9 cellular contexts compared by ENCODE assay signal in the genomic region with DNA sequence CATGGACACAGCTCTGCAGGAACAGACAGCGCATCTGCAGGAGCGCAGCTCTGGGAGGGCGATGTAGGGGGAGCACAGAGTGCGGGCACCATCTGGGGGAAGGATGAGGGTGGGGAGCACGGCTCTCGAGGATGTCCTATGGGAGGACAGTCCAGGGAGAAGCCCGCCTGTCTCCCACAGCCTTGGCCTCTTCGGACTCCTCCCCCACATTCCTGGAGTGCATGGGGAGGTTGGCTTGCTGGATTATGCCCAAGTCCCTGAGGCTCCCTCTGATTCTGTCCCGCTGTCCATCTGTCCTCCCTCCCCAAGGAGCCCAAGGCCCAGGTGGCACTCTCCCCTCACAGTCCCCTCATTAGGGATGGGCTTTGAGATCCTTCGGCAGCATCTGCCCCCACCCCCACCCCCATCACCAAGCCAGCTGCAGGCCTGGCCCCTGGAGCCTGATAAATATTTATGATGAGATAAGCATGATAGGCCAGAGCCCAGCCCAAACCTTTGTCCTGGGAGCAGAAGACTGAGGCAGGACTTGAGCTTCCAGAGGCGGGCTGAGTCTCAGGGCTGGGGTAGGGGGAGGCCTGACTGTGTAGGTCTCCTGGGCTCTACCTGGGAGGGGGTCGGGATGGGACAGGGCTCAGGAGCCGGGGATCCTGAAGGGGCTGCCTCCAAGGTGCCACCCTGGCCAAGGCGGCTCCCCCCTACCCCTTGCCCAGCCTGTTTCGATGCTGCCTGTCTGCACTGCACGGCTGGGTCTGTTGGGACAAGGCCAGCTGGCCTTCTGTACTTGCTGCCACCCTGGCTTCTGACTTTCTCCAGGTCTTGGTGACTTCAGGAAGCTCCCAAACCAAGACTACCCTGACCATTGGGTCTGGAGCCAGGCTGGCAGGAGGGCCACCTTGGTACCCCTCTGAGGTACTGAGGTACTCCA. TPM values are rescaled to one million over a fixed set of nuclear protein-coding genes. Genes with fewer than 3 reads are reported as not detected.
DNase-seq lines count a peak whose midpoint lies in the region; ATAC-seq, FAIRE-seq and TF ChIP-seq lines count a peak whose summit lies in the region.
"Had no signal": no experiment of that assay in that cellular context is flagged by ENCODE, and none has a peak within 500 bp of the region (broad histone marks: within the 10 kb centered on the region; RNA-seq: fewer than 3 reads in every experiment).

No MANE protein-coding gene starts in this region.

- 32 to 48% (median 44%) methylated on average over 15 to 16 of the region's 16 CpGs for WGBS in small intestine, 3 donors

- peaks cover 2 to 10% of the 10 kb centered on the region in 2 donors for H3K4me1 ChIP-seq in small intestine (ENCODE audit: control insufficient read depth in 2 of 2, insufficient read depth in 1 of 2, low read depth in 1 of 2, low read length in 1 of 2)

- in situ Hi-C loops in GM13977 (cut with MboI; ENCODE audit: low pct_unique_long_range_greater_than_20kb, low sequenced_read_pairs, unreplicated experiment), result no loop called here

- no peak for FAIRE-seq in RCC 7860 (lab: Jason Lieb, UNC)
- no peak for FAIRE-seq in small intestine (lab: Jason Lieb, UNC)

- no peaks in the 10 kb centered on the region for H3K27me3 ChIP-seq in small intestine (ENCODE audit: control insufficient read depth in 2 of 2, insufficient read depth in 2 of 2, low read length in 2 of 2)
- H3K27me3 ChIP-seq: dorsolateral prefrontal cortex had no signal

- DNase-seq in GM04503 (ENCODE audit: low read depth), result peak; percentile 14
- DNase-seq in RCC 7860 (ENCODE audit: low spot score), result peak; percentile 9
- DNase-seq in glomerular visceral epithelial cell (ENCODE audit: extremely low spot score), result peak; percentile 62
- DNase-seq in small intestine, result peak; percentile 77
- no peak for DNase-seq in GM13977 (ENCODE audit: low spot score)
- DNase-seq: NCI-H69 had no signal

- no peaks in the 10 kb centered on the region for H3K9me3 ChIP-seq in small intestine (ENCODE audit: control insufficient read depth, low read depth)

- ATAC-seq in GM18867 (IDR thresholded peaks at IDR 0.05; ENCODE audit: unreplicated experiment), result no peak
- ATAC-seq in GM18511 (IDR thresholded peaks at IDR 0.05; ENCODE audit: unreplicated experiment), result no peak

- no peaks in the 10 kb centered on the region for H3K36me3 ChIP-seq in small intestine (ENCODE audit: control insufficient read depth in 2 of 2, insufficient read depth in 2 of 2, low read length in 2 of 2)

- no peak overlapping the region for H3K4me3 ChIP-seq in small intestine (ENCODE audit: low read depth in 1 of 2, low read length in 2 of 2)
- H3K4me3 ChIP-seq: dorsolateral prefrontal cortex had no signal

- TF ChIP-seq CTCF in GM13977 (IDR thresholded peaks at IDR 0.05; ENCODE audit: extremely low read depth, insufficient read depth, missing control alignments), result no peak

- peak overlapping the region in 1 of 2 donors; percentile 42 for H3K27ac ChIP-seq in small intestine (ENCODE audit: low read depth in 1 of 2, low read length in 1 of 2)
- H3K27ac ChIP-seq: dorsolateral prefrontal cortex had no signal

RNA-seq across cellular contexts. Expression of gene SEMA3F, which starts 28.6 kb away (rescaled TPM):
- polyA plus RNA-seq in small intestine, result 10 to 100 TPM in 1 of 3 donors, 1 to 10 TPM in 2; 3.0 to 35.7 (median 3.6) TPM

RNA-seq across cellular contexts. Expression of gene RBM5, which starts 37.8 kb away (rescaled TPM):
- polyA plus RNA-seq in small intestine, result 10 to 100 TPM; 57.1 to 85.7 (median 83.0) TPM
